25 cellular contexts compared by ENCODE assay signal in genomic region chr9:136007276-136007675, GRCh38. TPM values are rescaled to one million over a fixed set of nuclear protein-coding genes. Genes with fewer than 3 reads are reported as not detected.
DNase-seq lines count a peak whose midpoint lies in the region; ATAC-seq and TF ChIP-seq lines count a peak whose summit lies in the region.
"Had no signal": no experiment of that assay in that cellular context is flagged by ENCODE, and none has a peak within 500 bp of the region (broad histone marks: within the 10 kb centered on the region; RNA-seq: fewer than 3 reads in every experiment).

No MANE protein-coding gene starts in this region.

- no peaks in the 10 kb centered on the region for H3K27me3 ChIP-seq in NT2/D1 (ENCODE audit: insufficient read depth, insufficient read length)
- no peaks in the 10 kb centered on the region for H3K27me3 ChIP-seq in endodermal cell (ENCODE audit: control insufficient read depth, insufficient read depth, low read length, poor library complexity, severe bottlenecking)
- H3K27me3 ChIP-seq: adrenal gland, brain microvascular endothelial cell, esophagus muscularis mucosa had no signal

- peak overlapping the region; percentile 86 for H3K27ac ChIP-seq in endodermal cell (ENCODE audit: low read depth, low read length)
- H3K27ac ChIP-seq: brain microvascular endothelial cell, thoracic aorta had no signal

- H3K36me3 Mint-ChIP-seq in endodermal cell (ENCODE audit: low read depth) (peaks cover 2% of the 10 kb centered on the region), nephron progenitor cell (ENCODE audit: low read depth) (no peaks in the 10 kb centered on the region), type B pancreatic cell (no peaks in the 10 kb centered on the region)
- H3K36me3 Mint-ChIP-seq: stimulated activated naive B cell treated with anti-CD40 and anti-IgM and Interleukin-4, amounts not matched to agents 10 μg/mL and 1 μg/mL and 100 μg/mL, for 72 hours had no signal

- no peak overlapping the region for H3K27ac Mint-ChIP-seq in endodermal cell
- H3K27ac Mint-ChIP-seq in nephron progenitor cell = peak overlapping the region; percentile 87
- H3K27ac Mint-ChIP-seq in type B pancreatic cell = peak overlapping the region; percentile 3
- H3K27ac Mint-ChIP-seq: activated CD4-positive, alpha-beta T cell treated with anti-CD3 and anti-CD28 coated beads, Interleukin-2, amount 10 ng/mL, durations not matched to agents 24 days and 14 days; CD4-positive, CD25-positive, alpha-beta regulatory T cell; stimulated activated naive B cell treated with anti-CD40 and anti-IgM and Interleukin-4, amounts not matched to agents 10 μg/mL and 1 μg/mL and 100 μg/mL, for 72 hours had no signal

- peaks cover 46% of the 10 kb centered on the region for H3K36me3 ChIP-seq in NT2/D1 (ENCODE audit: insufficient read depth, insufficient read length, low read length)
- no peaks in the 10 kb centered on the region for H3K36me3 ChIP-seq in endodermal cell (ENCODE audit: control insufficient read depth, insufficient read depth, low read length)
- H3K36me3 ChIP-seq: adrenal gland had no signal

- H3K9me3 ChIP-seq in NT2/D1 (ENCODE audit: insufficient read depth, low read length) (no peaks in the 10 kb centered on the region), endodermal cell (ENCODE audit: control insufficient read depth, low read length) (no peaks in the 10 kb centered on the region)
- H3K9me3 ChIP-seq: adrenal gland, esophagus muscularis mucosa, thoracic aorta had no signal

- TF ChIP-seq CTCF in endodermal cell (conservative IDR thresholded peaks at IDR 0.05) (no peak), nephron progenitor cell (IDR thresholded peaks at IDR 0.05) (no peak), type B pancreatic cell (conservative IDR thresholded peaks at IDR 0.05) (no peak), omental fat pad (IDR thresholded peaks at IDR 0.05) (no peak)

- ATAC-seq in HG03135 (IDR thresholded peaks at IDR 0.05; ENCODE audit: unreplicated experiment) = no peak
- no peak for ATAC-seq in omental fat pad (ENCODE audit: low FRiP score)
- no peak for ATAC-seq in HG03342 (IDR thresholded peaks at IDR 0.05; ENCODE audit: unreplicated experiment)
- ATAC-seq: activated T-cell treated with anti-CD3 and anti-CD28 coated beads, Interleukin-2, amount 50 U/mL, for 4 hours; effector memory CD8-positive, alpha-beta T cell; left ventricle myocardium superior; SK-N-SH treated with all-trans-retinoic acid at 6 μM for 48 hours; stimulated activated naive B cell treated with anti-CD40 and anti-IgM and Interleukin-4, amounts not matched to agents 10 μg/mL and 1 μg/mL and 100 μg/mL, for 72 hours had no signal

- H3K9me3 Mint-ChIP-seq in endodermal cell (no peaks in the 10 kb centered on the region), nephron progenitor cell (no peaks in the 10 kb centered on the region), type B pancreatic cell (no peaks in the 10 kb centered on the region)
- H3K9me3 Mint-ChIP-seq: activated CD4-positive, alpha-beta T cell treated with anti-CD3 and anti-CD28 coated beads, Interleukin-2, amount 10 ng/mL, durations not matched to agents 24 days and 14 days; activated T-cell treated with anti-CD3 and anti-CD28 coated beads, Interleukin-2, amount 50 U/mL, for 4 hours; CD4-positive, CD25-positive, alpha-beta regulatory T cell; effector memory CD8-positive, alpha-beta T cell; stimulated activated naive B cell treated with anti-CD40 and anti-IgM and Interleukin-4, amounts not matched to agents 10 μg/mL and 1 μg/mL and 100 μg/mL, for 72 hours had no signal

- H3K4me1 Mint-ChIP-seq in endodermal cell = peaks cover 12% of the 10 kb centered on the region
- peaks cover 65% of the 10 kb centered on the region for H3K4me1 Mint-ChIP-seq in nephron progenitor cell
- peaks cover 25% of the 10 kb centered on the region for H3K4me1 Mint-ChIP-seq in type B pancreatic cell (ENCODE audit: unreplicated experiment)
- H3K4me1 Mint-ChIP-seq: activated CD4-positive, alpha-beta T cell treated with anti-CD3 and anti-CD28 coated beads, Interleukin-2, amount 10 ng/mL, durations not matched to agents 24 days and 14 days; CD4-positive, CD25-positive, alpha-beta regulatory T cell had no signal

- WGBS in endodermal cell (ENCODE audit: insufficient coverage in 1 of 2, insufficient read length in 1 of 2), 2 experiments = 94 to 96% methylated on average over 26 to 31 of the region's 31 CpGs

- DNase-seq in NT2/D1 (ENCODE audit: low read depth, low spot score) (no peak), endodermal cell (no peak), nephron progenitor cell (no peak), type B pancreatic cell (ENCODE audit: extremely low spot score, unreplicated experiment) (no peak), omental fat pad (ENCODE audit: low spot score) (no peak)
- DNase-seq: activated CD4-positive, alpha-beta T cell treated with anti-CD3 and anti-CD28 coated beads, Interleukin-2, amount 10 ng/mL, durations not matched to agents 24 days and 14 days; activated T-cell treated with anti-CD3 and anti-CD28 coated beads, Interleukin-2, amount 50 U/mL, for 4 hours; adrenal gland; brain microvascular endothelial cell; CD4-positive, CD25-positive, alpha-beta regulatory T cell; effector memory CD8-positive, alpha-beta T cell; EL; hypothalamus; Karpas-422; left ventricle myocardium superior; NCI-H1694 treated with DMSO at 0.1 percent for 48 hours; RPMI8226; stimulated activated CD4-positive, alpha-beta T cell treated with anti-CD3 and anti-CD28 coated beads, Interleukin-4, amount 100 ng/mL, for 1 hour; stimulated activated naive B cell treated with anti-CD40 and anti-IgM and Interleukin-4, amounts not matched to agents 10 μg/mL and 1 μg/mL and 100 μg/mL, for 72 hours; T-helper 2 cell had no signal

- no peaks in the 10 kb centered on the region for H3K27me3 Mint-ChIP-seq in endodermal cell (ENCODE audit: insufficient read depth)
- H3K27me3 Mint-ChIP-seq in nephron progenitor cell (ENCODE audit: low read depth, poor library complexity) = peaks cover 4% of the 10 kb centered on the region
- H3K27me3 Mint-ChIP-seq in type B pancreatic cell = no peaks in the 10 kb centered on the region
- H3K27me3 Mint-ChIP-seq: activated CD4-positive, alpha-beta T cell treated with anti-CD3 and anti-CD28 coated beads, Interleukin-2, amount 10 ng/mL, durations not matched to agents 24 days and 14 days; CD4-positive, CD25-positive, alpha-beta regulatory T cell; effector memory CD8-positive, alpha-beta T cell had no signal

- H3K4me3 Mint-ChIP-seq in endodermal cell (no peak overlapping the region), nephron progenitor cell (peak overlapping the region; percentile 53), type B pancreatic cell (no peak overlapping the region)
- H3K4me3 Mint-ChIP-seq: activated CD4-positive, alpha-beta T cell treated with anti-CD3 and anti-CD28 coated beads, Interleukin-2, amount 10 ng/mL, durations not matched to agents 24 days and 14 days; activated T-cell treated with anti-CD3 and anti-CD28 coated beads, Interleukin-2, amount 50 U/mL, for 4 hours; CD4-positive, CD25-positive, alpha-beta regulatory T cell; effector memory CD8-positive, alpha-beta T cell; stimulated activated naive B cell treated with anti-CD40 and anti-IgM and Interleukin-4, amounts not matched to agents 10 μg/mL and 1 μg/mL and 100 μg/mL, for 72 hours had no signal

- H3K4me1 ChIP-seq in NT2/D1 (ENCODE audit: insufficient read depth, insufficient read length) (peaks cover 78% of the 10 kb centered on the region), endodermal cell (ENCODE audit: control insufficient read depth, insufficient read depth, low read length) (peaks cover 3% of the 10 kb centered on the region)

- H3K4me3 ChIP-seq in NT2/D1 (ENCODE audit: insufficient read length, low read depth) (no peak overlapping the region), endodermal cell (ENCODE audit: low read length) (no peak overlapping the region)
- H3K4me3 ChIP-seq: adrenal gland, esophagus muscularis mucosa, thoracic aorta had no signal

- H3K9ac ChIP-seq in NT2/D1 (ENCODE audit: insufficient read length, low read depth) (peak overlapping the region; percentile 11), endodermal cell (ENCODE audit: extremely low read depth, low read length, poor library complexity, severe bottlenecking) (no peak overlapping the region)

RNA-seq across cellular contexts. Expression of gene UBAC1, which starts 46.1 kb away (rescaled TPM):
- total RNA-seq in endodermal cell = 10 to 100 TPM; 47.9 to 48.4 TPM
- polyA plus RNA-seq in endodermal cell (2013, experiment 1 of 2) = 43.3 TPM
- 38.8 TPM for polyA plus RNA-seq in endodermal cell (2013, experiment 2 of 2)
- total RNA-seq in type B pancreatic cell (ENCODE audit: low replicate concordance) = 34.5 and 45.2 TPM in 2 replicates
- total RNA-seq in omental fat pad = 10 to 100 TPM; 28.4 to 56.7 (median 34.6) TPM
